Comparison of ENCODE assay signal across 11 cellular contexts in the genomic region with DNA sequence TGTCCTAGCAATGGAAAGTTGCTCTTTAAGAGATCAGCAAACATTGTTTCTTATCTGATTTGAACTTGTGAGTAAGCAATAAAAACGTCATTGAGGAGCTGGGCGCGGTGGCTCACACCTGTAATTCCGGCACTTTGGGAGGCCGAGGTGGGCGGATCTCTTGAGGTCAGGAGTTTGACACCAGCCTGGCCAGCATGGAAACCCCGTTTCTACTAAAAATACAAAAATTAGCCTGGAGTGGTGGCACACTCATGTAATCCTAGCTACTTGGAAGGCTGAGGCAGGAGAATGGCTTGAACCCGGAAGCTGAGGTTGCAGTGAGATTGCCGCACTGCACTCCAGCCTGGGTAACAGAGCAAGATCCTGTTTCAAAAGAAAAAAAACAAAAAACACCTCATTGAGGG. TPM values are rescaled to one million over a fixed set of nuclear protein-coding genes. Genes with fewer than 3 reads are reported as not detected.
DNase-seq lines count a peak whose midpoint lies in the region; ATAC-seq lines count a peak whose summit lies in the region.
"Had no signal": no experiment of that assay in that cellular context is flagged by ENCODE, and none has a peak within 500 bp of the region (broad histone marks: within the 10 kb centered on the region; RNA-seq: fewer than 3 reads in every experiment).

No MANE protein-coding gene starts in this region.

- no peak overlapping the region for H3K27ac ChIP-seq in substantia nigra (ENCODE audit: low read depth, low read length, poor library complexity, severe bottlenecking)
- H3K27ac ChIP-seq: lower lobe of right lung had no signal

- CTCF ChIA-PET in activated CD4-positive, alpha-beta memory T cell treated with anti-CD3 and anti-CD28 coated beads for 36 hours (lab: Charles Lee) = interaction anchor here (0.8 to 1.0 kb wide), 3 partner anchors 15 to 157 kb away, joined by 3 to 4 read pairs (median 3); no protein-coding TSS in a partner anchor

- H3K4me1 Mint-ChIP-seq in activated CD4-positive, alpha-beta memory T cell treated with anti-CD3 and anti-CD28 coated beads for 36 hours (ENCODE audit: low read depth) = peaks cover 10% of the 10 kb centered on the region

- no peaks in the 10 kb centered on the region for H3K27me3 Mint-ChIP-seq in activated CD4-positive, alpha-beta memory T cell treated with anti-CD3 and anti-CD28 coated beads for 36 hours

- no peaks in the 10 kb centered on the region for H3K9me3 Mint-ChIP-seq in activated CD4-positive, alpha-beta memory T cell treated with anti-CD3 and anti-CD28 coated beads for 36 hours

- intact Hi-C loops in activated CD4-positive, alpha-beta memory T cell treated with anti-CD3 and anti-CD28 coated beads for 36 hours (cut with micrococcal nuclease) = loop anchor here (1.0 kb wide), 1 partner anchor 11 kb away; the partner anchor contains the start of gene PLAC8

- peaks cover 2% of the 10 kb centered on the region for H3K36me3 Mint-ChIP-seq in activated CD4-positive, alpha-beta memory T cell treated with anti-CD3 and anti-CD28 coated beads for 36 hours

- ATAC-seq in HG03039 (IDR thresholded peaks at IDR 0.05; ENCODE audit: unreplicated experiment) = no peak

- DNase-seq in stimulated activated CD4-positive, alpha-beta T cell treated with anti-CD3 and anti-CD28 coated beads, Interleukin-15, amount 100 ng/mL, for 24 hours = peak; percentile 55
- DNase-seq in stimulated activated CD4-positive, alpha-beta T cell treated with anti-CD3 and anti-CD28 coated beads, Interleukin-12 subunit alpha, Interleukin-12 subunit beta, amount 100 ng/mL, for 4 hours = no peak
- DNase-seq in activated CD4-positive, alpha-beta memory T cell treated with anti-CD3 and anti-CD28 coated beads for 36 hours = peak; percentile 70
- peak; percentile 23 for DNase-seq in effector CD4-positive, alpha-beta T cell
- DNase-seq in globus pallidus (ENCODE audit: low spot score) (no peak), NCI-H2029 treated with DMSO at 0.1 percent for 48 hours (lab: John Stamatoyannopoulos, UW) (no peak), substantia nigra (lab: John Stamatoyannopoulos, UW) (no peak)
- DNase-seq: lower lobe of right lung, NCI-H226 had no signal

- H3K4me3 Mint-ChIP-seq in activated CD4-positive, alpha-beta memory T cell treated with anti-CD3 and anti-CD28 coated beads for 36 hours = peak overlapping the region; percentile 45

- POLR2A ChIA-PET in activated CD4-positive, alpha-beta memory T cell treated with anti-CD3 and anti-CD28 coated beads for 36 hours (lab: Charles Lee) = interaction anchor here (1.0 to 1.4 kb wide), 2 partner anchors 11 to 12 kb away, joined by 3 to 5 read pairs; partner anchors contain the start of gene PLAC8

- H3K27ac Mint-ChIP-seq in activated CD4-positive, alpha-beta memory T cell treated with anti-CD3 and anti-CD28 coated beads for 36 hours = no peak overlapping the region

RNA-seq across cellular contexts. Expression of gene PLAC8, which starts 11.2 kb away (rescaled TPM):
- total RNA-seq in activated CD4-positive, alpha-beta memory T cell treated with anti-CD3 and anti-CD28 coated beads for 36 hours = 10 to 100 TPM; 16.9 to 17.9 TPM
- total RNA-seq: SK-MEL-5 had no signal

Comparison
In these comparisons a context has a peak if more than half of its experiments do, and no peak if none do; other contexts are left out.
1. DNase-seq: peak in stimulated activated CD4-positive, alpha-beta T cell treated with anti-CD3 and anti-CD28 coated beads, Interleukin-15, amount 100 ng/mL, for 24 hours (single experiment), activated CD4-positive, alpha-beta memory T cell treated with anti-CD3 and anti-CD28 coated beads for 36 hours (single experiment) and effector CD4-positive, alpha-beta T cell (single experiment); none in stimulated activated CD4-positive, alpha-beta T cell treated with anti-CD3 and anti-CD28 coated beads, Interleukin-12 subunit alpha, Interleukin-12 subunit beta, amount 100 ng/mL, for 4 hours (single experiment), globus pallidus (single experiment), NCI-H2029 treated with DMSO at 0.1 percent for 48 hours (single experiment) and substantia nigra (0 of 49).